ENCODE assay signal across 15 cellular contexts in the genomic region with DNA sequence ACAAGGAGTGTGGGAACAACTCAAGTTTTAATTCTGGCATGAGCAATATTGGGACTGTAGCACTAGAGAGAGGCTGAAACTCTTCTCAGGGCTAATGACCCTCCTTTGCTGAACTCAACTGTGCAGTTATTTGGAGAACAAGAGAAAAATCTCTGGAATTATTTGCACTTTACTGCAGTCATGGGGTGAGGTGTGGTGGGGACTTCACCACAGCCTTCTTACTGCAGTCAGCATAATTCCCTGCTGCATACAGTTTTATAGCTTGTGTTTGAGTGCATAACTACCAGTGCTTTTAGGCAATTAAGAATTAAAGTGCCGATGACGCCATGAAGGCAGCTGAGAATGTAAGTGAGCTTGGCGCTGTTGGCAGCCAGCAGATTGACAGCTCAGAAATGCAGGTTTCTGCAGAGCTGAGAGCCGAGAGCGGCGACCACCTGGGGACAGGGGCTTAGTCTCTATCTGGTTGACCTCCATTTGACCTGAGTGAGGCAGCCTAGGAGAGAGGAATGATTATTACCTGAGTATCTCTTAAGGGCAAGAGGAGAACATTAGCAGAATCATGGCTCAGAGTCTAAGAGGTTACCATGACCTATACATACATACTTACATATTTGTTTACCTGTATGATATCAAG.
DNase-seq lines count a peak whose midpoint lies in the region; ATAC-seq and TF ChIP-seq lines count a peak whose summit lies in the region.
"Had no signal": no experiment of that assay in that cellular context is flagged by ENCODE, and none has a peak within 500 bp of the region (broad histone marks: within the 10 kb centered on the region; RNA-seq: fewer than 3 reads in every experiment).

No MANE protein-coding gene starts in this region.

- TF ChIP-seq CTCF in endodermal cell (conservative IDR thresholded peaks at IDR 0.05): no peak

- H3K27ac Mint-ChIP-seq in endodermal cell: no peak overlapping the region
- H3K27ac Mint-ChIP-seq: CD4-positive, CD25-positive, alpha-beta regulatory T cell; T-helper 2 cell treated with Interferon-gamma antibody and Interleukin-4, amounts not matched to agents 5 μg/mL and 100 μg/mL, for 36 hours had no signal

- H3K4me3 ChIP-seq in endodermal cell (ENCODE audit: low read length): no peak overlapping the region
- H3K4me3 ChIP-seq: SJSA1 had no signal

- DNase-seq in DMS79 treated with DMSO at 0.1 percent for 48 hours (lab: John Stamatoyannopoulos, UW) (peak; percentile 93), NCI-H1417 treated with DMSO at 0.1 percent for 48 hours (lab: John Stamatoyannopoulos, UW) (peak; percentile 58), NCI-H2227 treated with DMSO at 0.1 percent for 48 hours (lab: John Stamatoyannopoulos, UW) (peak; percentile 44), endodermal cell (peak; percentile 56), NCI-H82 treated with DMSO at 0.1 percent for 48 hours (lab: John Stamatoyannopoulos, UW; ENCODE audit: unreplicated experiment) (no peak), epidermal melanocyte (ENCODE audit: insufficient read length, low spot score) (no peak)
- no peak for DNase-seq in activated CD4-positive, alpha-beta T cell treated with anti-CD3 and anti-CD28 coated beads for 4 hours
- DNase-seq: CD4-positive, CD25-positive, alpha-beta regulatory T cell; MV-4-11; PC-3; SW 1271 had no signal

- H3K4me3 Mint-ChIP-seq in endodermal cell: no peak overlapping the region
- H3K4me3 Mint-ChIP-seq: CD4-positive, CD25-positive, alpha-beta regulatory T cell; T-helper 2 cell treated with Interferon-gamma antibody and Interleukin-4, amounts not matched to agents 5 μg/mL and 100 μg/mL, for 36 hours had no signal

- H3K9me3 Mint-ChIP-seq in endodermal cell: no peaks in the 10 kb centered on the region

- no peak overlapping the region for H3K27ac ChIP-seq in endodermal cell (ENCODE audit: low read depth, low read length)
- H3K27ac ChIP-seq: SJSA1 had no signal

- no peak for ATAC-seq in GM21423 (IDR thresholded peaks at IDR 0.05; ENCODE audit: unreplicated experiment)
- ATAC-seq: HCT116, PC-3 had no signal

- no peak overlapping the region for H3K9ac ChIP-seq in endodermal cell (ENCODE audit: extremely low read depth, low read length, poor library complexity, severe bottlenecking)

- peaks cover 3% of the 10 kb centered on the region for H3K4me1 ChIP-seq in endodermal cell (ENCODE audit: control insufficient read depth, insufficient read depth, low read length)
- H3K4me1 ChIP-seq: SJSA1 had no signal

- H3K36me3 Mint-ChIP-seq in endodermal cell (ENCODE audit: low read depth): no peaks in the 10 kb centered on the region
- H3K36me3 Mint-ChIP-seq: CD4-positive, CD25-positive, alpha-beta regulatory T cell had no signal

- no peaks in the 10 kb centered on the region for H3K9me3 ChIP-seq in endodermal cell (ENCODE audit: control insufficient read depth, low read length)
- H3K9me3 ChIP-seq: SJSA1 had no signal

- WGBS in endodermal cell (ENCODE audit: insufficient coverage in 1 of 2, insufficient read length in 1 of 2), 2 experiments: 68 to 80% methylated on average over 6 of the region's 6 CpGs

- H3K27me3 Mint-ChIP-seq in endodermal cell (ENCODE audit: insufficient read depth): peaks cover 2% of the 10 kb centered on the region

- H3K27me3 ChIP-seq in endodermal cell (ENCODE audit: control insufficient read depth, insufficient read depth, low read length, poor library complexity, severe bottlenecking): peaks cover 6% of the 10 kb centered on the region
- H3K27me3 ChIP-seq: SJSA1 had no signal

- no peaks in the 10 kb centered on the region for H3K36me3 ChIP-seq in endodermal cell (ENCODE audit: control insufficient read depth, insufficient read depth, low read length)
- H3K36me3 ChIP-seq: SJSA1 had no signal

- H3K4me1 Mint-ChIP-seq in endodermal cell: no peaks in the 10 kb centered on the region
- H3K4me1 Mint-ChIP-seq: CD4-positive, CD25-positive, alpha-beta regulatory T cell had no signal

Comparison
In these comparisons a context has a peak if more than half of its experiments do, and no peak if none do; other contexts are left out.
1. DNase-seq: peak in DMS79 treated with DMSO at 0.1 percent for 48 hours (single experiment), NCI-H1417 treated with DMSO at 0.1 percent for 48 hours (single experiment), NCI-H2227 treated with DMSO at 0.1 percent for 48 hours (single experiment) and endodermal cell (single experiment); none in NCI-H82 treated with DMSO at 0.1 percent for 48 hours (single experiment), activated CD4-positive, alpha-beta T cell treated with anti-CD3 and anti-CD28 coated beads for 4 hours (0 of 2) and epidermal melanocyte (single experiment).